21 cellular contexts compared by ENCODE assay signal in the genomic region with DNA sequence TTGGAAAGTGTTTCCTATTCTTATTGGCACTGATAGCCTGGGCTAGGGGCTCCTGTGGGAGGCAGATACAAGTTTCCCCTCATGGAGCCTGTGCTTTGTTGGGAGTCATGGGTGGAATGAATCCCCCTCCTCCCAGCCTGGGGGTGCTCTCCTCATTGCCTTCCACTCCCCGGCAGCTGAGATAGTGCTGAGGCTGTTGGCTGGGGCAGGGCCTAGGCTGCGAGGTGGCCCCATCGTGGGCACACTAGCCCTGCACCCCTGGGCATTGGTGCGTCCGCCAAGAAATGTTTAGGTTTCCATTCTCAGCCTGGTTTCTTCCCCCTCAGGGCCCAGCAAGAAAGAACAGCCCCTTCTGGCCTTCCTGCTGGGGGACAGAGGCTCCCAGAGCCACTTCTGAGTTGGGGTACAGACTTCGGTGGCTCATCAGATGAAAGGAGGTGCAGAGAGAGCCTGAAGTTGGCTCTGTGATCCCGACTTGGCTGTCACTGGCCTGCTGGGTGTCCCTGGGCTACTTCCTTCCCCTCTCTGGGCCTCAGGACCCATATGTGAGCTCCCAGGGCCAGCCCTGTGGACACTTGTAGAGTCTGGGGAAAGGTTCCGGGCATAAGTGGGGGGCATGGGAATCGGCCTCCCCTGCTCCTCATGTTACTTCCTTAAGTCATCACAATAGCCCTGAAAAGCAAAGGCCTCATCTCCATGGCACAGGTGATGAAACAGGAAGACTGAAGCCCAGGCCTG. TPM values are rescaled to one million over a fixed set of nuclear protein-coding genes. Genes with fewer than 3 reads are reported as not detected.
DNase-seq lines count a peak whose midpoint lies in the region; ATAC-seq and TF ChIP-seq lines count a peak whose summit lies in the region.
"Had no signal": no experiment of that assay in that cellular context is flagged by ENCODE, and none has a peak within 500 bp of the region (broad histone marks: within the 10 kb centered on the region; RNA-seq: fewer than 3 reads in every experiment).

No MANE protein-coding gene starts in this region.

- H3K9me3 ChIP-seq in DND-41 (ENCODE audit: insufficient read depth, low read length, severe bottlenecking) (no peaks in the 10 kb centered on the region), neuronal stem cell (replicated peaks in 1 of 2; ENCODE audit: control insufficient read depth in 2 of 2, insufficient read depth in 1 of 2, low read depth in 1 of 2, low read length in 2 of 2) (no peaks in the 10 kb centered on the region)
- H3K9me3 ChIP-seq: transverse colon had no signal

- H3K27ac ChIP-seq in DND-41 (ENCODE audit: low read length) = no peak overlapping the region
- no peak overlapping the region for H3K27ac ChIP-seq in neuronal stem cell (replicated peaks; ENCODE audit: low read length)
- H3K27ac ChIP-seq: brain microvascular endothelial cell, KMS-11, transverse colon had no signal

- H2BK12ac ChIP-seq in neuronal stem cell (ENCODE audit: low read length) = no peak overlapping the region

- H3K4ac ChIP-seq in neuronal stem cell (ENCODE audit: low read length) = no peak overlapping the region

- H2AFZ ChIP-seq in DND-41 (ENCODE audit: low read depth, low read length) (no peak overlapping the region), neuronal stem cell (ENCODE audit: low read length) (no peak overlapping the region)

- no peak overlapping the region for H2BK120ac ChIP-seq in neuronal stem cell (ENCODE audit: low read depth, low read length)

- TF ChIP-seq CTCF in activated CD8-positive, alpha-beta T cell treated with anti-CD3 and anti-CD28 coated beads for 36 hours (IDR thresholded peaks at IDR 0.05) = no peak
- no peak for TF ChIP-seq CTCF in DND-41 (IDR thresholded peaks at IDR 0.05; ENCODE audit: borderline replicate concordance, extremely low read depth, low read length, poor library complexity, severe bottlenecking)

- no peaks in the 10 kb centered on the region for H3K9me3 Mint-ChIP-seq in activated CD8-positive, alpha-beta T cell treated with anti-CD3 and anti-CD28 coated beads for 36 hours
- no peaks in the 10 kb centered on the region for H3K9me3 Mint-ChIP-seq in activated CD8-positive, alpha-beta T cell treated with anti-CD3 and anti-CD28 coated beads, Interleukin-2, amount 10 ng/mL, durations not matched to agents 7 days and 5 days (ENCODE audit: insufficient read depth)
- H3K9me3 Mint-ChIP-seq in central memory CD8-positive, alpha-beta T cell = no peaks in the 10 kb centered on the region
- H3K9me3 Mint-ChIP-seq: activated naive CD4-positive, alpha-beta T cell treated with anti-CD3 and anti-CD28 coated beads, Interleukin-2, amount 50 U/mL, for 24 hours had no signal

- H3K4me1 Mint-ChIP-seq in activated CD8-positive, alpha-beta T cell treated with anti-CD3 and anti-CD28 coated beads for 36 hours (ENCODE audit: low read depth) = peaks cover 43% of the 10 kb centered on the region
- H3K4me1 Mint-ChIP-seq in activated CD8-positive, alpha-beta T cell treated with anti-CD3 and anti-CD28 coated beads, Interleukin-2, amount 10 ng/mL, durations not matched to agents 7 days and 5 days (ENCODE audit: low read depth) = peaks cover 60% of the 10 kb centered on the region
- peaks cover 23% of the 10 kb centered on the region for H3K4me1 Mint-ChIP-seq in central memory CD8-positive, alpha-beta T cell

- peak overlapping the region; percentile 15 for H3K4me3 Mint-ChIP-seq in activated CD8-positive, alpha-beta T cell treated with anti-CD3 and anti-CD28 coated beads for 36 hours
- H3K4me3 Mint-ChIP-seq in activated CD8-positive, alpha-beta T cell treated with anti-CD3 and anti-CD28 coated beads, Interleukin-2, amount 10 ng/mL, durations not matched to agents 7 days and 5 days = no peak overlapping the region
- peak overlapping the region; percentile 41 for H3K4me3 Mint-ChIP-seq in central memory CD8-positive, alpha-beta T cell

- H3K79me2 ChIP-seq in DND-41 (ENCODE audit: insufficient read depth, low read length) = peaks cover 72% of the 10 kb centered on the region

- no peak for ATAC-seq in activated CD8-positive, alpha-beta T cell treated with anti-CD3 and anti-CD28 coated beads for 36 hours
- ATAC-seq in activated CD8-positive, alpha-beta T cell treated with anti-CD3 and anti-CD28 coated beads, Interleukin-2, amount 10 ng/mL, durations not matched to agents 7 days and 5 days = no peak
- ATAC-seq in DND-41 (ENCODE audit: insufficient read depth, low read depth) = no peak
- no peak for ATAC-seq in central memory CD8-positive, alpha-beta T cell (replicated peaks; ENCODE audit: extremely low read depth, poor library complexity, severe bottlenecking)
- no peak for ATAC-seq in HG03354 (IDR thresholded peaks at IDR 0.05; ENCODE audit: poor library complexity, severe bottlenecking, unreplicated experiment)
- no peak for ATAC-seq in GM18519 (IDR thresholded peaks at IDR 0.05; ENCODE audit: low FRiP score, unreplicated experiment)

- peaks cover 25% of the 10 kb centered on the region for H4K20me1 ChIP-seq in DND-41 (ENCODE audit: insufficient read depth, low read length)

- H3K36me3 Mint-ChIP-seq in activated CD8-positive, alpha-beta T cell treated with anti-CD3 and anti-CD28 coated beads for 36 hours (ENCODE audit: low read depth) = peaks cover 18% of the 10 kb centered on the region
- H3K36me3 Mint-ChIP-seq in activated CD8-positive, alpha-beta T cell treated with anti-CD3 and anti-CD28 coated beads, Interleukin-2, amount 10 ng/mL, durations not matched to agents 7 days and 5 days (ENCODE audit: low read depth) = peaks cover 27% of the 10 kb centered on the region
- H3K36me3 Mint-ChIP-seq in central memory CD8-positive, alpha-beta T cell (ENCODE audit: insufficient read depth) = peaks cover 15% of the 10 kb centered on the region

- no peak overlapping the region for H3K23ac ChIP-seq in neuronal stem cell (ENCODE audit: low read depth, low read length, poor library complexity)

- intact Hi-C loops in activated CD8-positive, alpha-beta T cell treated with anti-CD3 and anti-CD28 coated beads for 36 hours (cut with micrococcal nuclease) = loop anchor here (10.0 kb wide), 2 partner anchors 177 to 257 kb away; a partner anchor contains a TSS

- H3K27ac Mint-ChIP-seq in activated CD8-positive, alpha-beta T cell treated with anti-CD3 and anti-CD28 coated beads for 36 hours = peak overlapping the region; percentile 59
- H3K27ac Mint-ChIP-seq in activated CD8-positive, alpha-beta T cell treated with anti-CD3 and anti-CD28 coated beads, Interleukin-2, amount 10 ng/mL, durations not matched to agents 7 days and 5 days = no peak overlapping the region
- H3K27ac Mint-ChIP-seq in central memory CD8-positive, alpha-beta T cell (ENCODE audit: low read depth) = no peak overlapping the region
- H3K27ac Mint-ChIP-seq: activated naive CD4-positive, alpha-beta T cell treated with anti-CD3 and anti-CD28 coated beads, Interleukin-2, amount 50 U/mL, for 24 hours had no signal

- H3K4me2 ChIP-seq in DND-41 (ENCODE audit: insufficient read depth, low read length) (peak overlapping the region; percentile 89), neuronal stem cell (ENCODE audit: insufficient read depth, low read length, poor library complexity, severe bottlenecking) (no peak overlapping the region)
- H3K4me2 ChIP-seq: KMS-11 had no signal

- no peak overlapping the region for H3K4me3 ChIP-seq in DND-41 (ENCODE audit: low read depth in 1 of 2, low read length in 2 of 2)
- no peak overlapping the region for H3K4me3 ChIP-seq in neuronal stem cell (ENCODE audit: low read length in 2 of 2)
- H3K4me3 ChIP-seq: transverse colon had no signal

- CTCF ChIA-PET in activated CD8-positive, alpha-beta T cell treated with anti-CD3 and anti-CD28 coated beads for 36 hours (lab: Charles Lee) = interaction anchor here (1.6 kb wide), 1 partner anchor 106 kb away, joined by 3 read pairs; no protein-coding TSS in a partner anchor
- CTCF ChIA-PET in activated CD8-positive, alpha-beta T cell treated with anti-CD3 and anti-CD28 coated beads, Interleukin-2, amount 10 ng/mL, durations not matched to agents 7 days and 5 days (lab: Charles Lee) = no interaction called here

- no peak overlapping the region for H4K91ac ChIP-seq in neuronal stem cell (ENCODE audit: low read depth, low read length, poor library complexity)

- H3K14ac ChIP-seq in neuronal stem cell (ENCODE audit: low read length) = no peak overlapping the region

- WGBS in neuronal stem cell (ENCODE audit: extremely low coverage in 2 of 2, insufficient read length in 2 of 2, insufficient replicate concordance in 1 of 2), 2 donors = no CpG with 5 or more reads among the region's 9 CpGs

- peak overlapping the region; percentile 9 for H2AK5ac ChIP-seq in neuronal stem cell (ENCODE audit: low read depth, low read length)

- H2BK5ac ChIP-seq in neuronal stem cell (ENCODE audit: low read length) = no peak overlapping the region

- H3K9ac ChIP-seq in DND-41 (ENCODE audit: low read depth, low read length) = no peak overlapping the region
- H3K9ac ChIP-seq in neuronal stem cell (ENCODE audit: low read depth, low read length, poor library complexity) = no peak overlapping the region
- H3K9ac ChIP-seq: KMS-11 had no signal

- H3K18ac ChIP-seq in neuronal stem cell (ENCODE audit: low read length) = no peak overlapping the region

- H3K36me3 ChIP-seq in DND-41 (ENCODE audit: insufficient read depth, low read length) (peaks cover 41% of the 10 kb centered on the region), neuronal stem cell (replicated peaks in 1 of 2; ENCODE audit: control insufficient read depth in 2 of 2, insufficient read depth in 2 of 2, low read length in 2 of 2) (peaks cover 11 to 41% of the 10 kb centered on the region in 2 donors)
- H3K36me3 ChIP-seq: brain microvascular endothelial cell, transverse colon had no signal

- no peak overlapping the region for H2BK15ac ChIP-seq in neuronal stem cell (ENCODE audit: low read length)

- no peak overlapping the region for H4K8ac ChIP-seq in neuronal stem cell (ENCODE audit: low read depth, low read length)

- H3K27me3 ChIP-seq in DND-41 (ENCODE audit: insufficient read depth, low read length, poor library complexity) (no peaks in the 10 kb centered on the region), neuronal stem cell (ENCODE audit: control insufficient read depth in 3 of 3, insufficient read depth in 3 of 3, low read depth in 1 of 3, low read length in 3 of 3) (no peaks in the 10 kb centered on the region)
- H3K27me3 ChIP-seq: brain microvascular endothelial cell, transverse colon had no signal

- no peak for DNase-seq in activated CD8-positive, alpha-beta T cell treated with anti-CD3 and anti-CD28 coated beads for 36 hours
- no peak for DNase-seq in activated CD8-positive, alpha-beta T cell treated with anti-CD3 and anti-CD28 coated beads, Interleukin-2, amount 10 ng/mL, durations not matched to agents 7 days and 5 days
- no peak for DNase-seq in DND-41
- DNase-seq in central memory CD8-positive, alpha-beta T cell (ENCODE audit: low spot score in 2 of 2) = no peak
- DNase-seq in neuronal stem cell (ENCODE audit: low spot score) = no peak
- no peak for DNase-seq in GM19238 (ENCODE audit: insufficient read length, low spot score)
- DNase-seq: ACHN; brain microvascular endothelial cell; EL; foreskin fibroblast; hypothalamus; NCI-H1092 treated with DMSO at 0.1 percent for 48 hours; NCI-H510A; SIG-M5; stimulated activated naive CD4-positive, alpha-beta T cell; T-helper 9 cell; transverse colon had no signal

- H3K4me1 ChIP-seq in DND-41 (ENCODE audit: insufficient read depth, low read length) (peaks cover 73% of the 10 kb centered on the region), neuronal stem cell (ENCODE audit: control insufficient read depth in 2 of 2, insufficient read depth in 1 of 2, low read depth in 1 of 2, low read length in 2 of 2) (peaks cover 18 to 32% of the 10 kb centered on the region in 2 donors)

- POLR2A ChIA-PET in activated CD8-positive, alpha-beta T cell treated with anti-CD3 and anti-CD28 coated beads for 36 hours (lab: Charles Lee) = no interaction called here
- POLR2A ChIA-PET in activated CD8-positive, alpha-beta T cell treated with anti-CD3 and anti-CD28 coated beads, Interleukin-2, amount 10 ng/mL, durations not matched to agents 7 days and 5 days (lab: Charles Lee) = no interaction called here

- peaks cover 17% of the 10 kb centered on the region for H3K79me1 ChIP-seq in neuronal stem cell (ENCODE audit: low read depth, low read length)

- H3K27me3 Mint-ChIP-seq in activated CD8-positive, alpha-beta T cell treated with anti-CD3 and anti-CD28 coated beads for 36 hours = no peaks in the 10 kb centered on the region
- no peaks in the 10 kb centered on the region for H3K27me3 Mint-ChIP-seq in activated CD8-positive, alpha-beta T cell treated with anti-CD3 and anti-CD28 coated beads, Interleukin-2, amount 10 ng/mL, durations not matched to agents 7 days and 5 days (ENCODE audit: low read depth)
- no peaks in the 10 kb centered on the region for H3K27me3 Mint-ChIP-seq in central memory CD8-positive, alpha-beta T cell
- H3K27me3 Mint-ChIP-seq: activated naive CD4-positive, alpha-beta T cell treated with anti-CD3 and anti-CD28 coated beads, Interleukin-2, amount 50 U/mL, for 24 hours had no signal

RNA-seq across cellular contexts. Expression of a gene that starts 2.7 kb away (rescaled TPM):
- total RNA-seq in activated CD8-positive, alpha-beta T cell treated with anti-CD3 and anti-CD28 coated beads for 36 hours = 100 to 1,000 TPM; 174 to 180 TPM
- 100 to 1,000 TPM; 204 to 213 TPM for total RNA-seq in activated CD8-positive, alpha-beta T cell treated with anti-CD3 and anti-CD28 coated beads, Interleukin-2, amount 10 ng/mL, durations not matched to agents 7 days and 5 days
- polyA plus RNA-seq in neuronal stem cell (2013, experiment 1 of 2) = 134 TPM
- polyA plus RNA-seq in neuronal stem cell (2013, experiment 2 of 2) = 128 TPM

RNA-seq across cellular contexts. Expression of a gene that starts 2.8 kb away (rescaled TPM):
- 10 to 100 TPM; 27.1 to 31.5 TPM for total RNA-seq in activated CD8-positive, alpha-beta T cell treated with anti-CD3 and anti-CD28 coated beads for 36 hours
- 10 to 100 TPM; 24.1 to 27.0 TPM for total RNA-seq in activated CD8-positive, alpha-beta T cell treated with anti-CD3 and anti-CD28 coated beads, Interleukin-2, amount 10 ng/mL, durations not matched to agents 7 days and 5 days
- polyA plus RNA-seq in neuronal stem cell (2013, experiment 1 of 2) = 6.9 TPM
- polyA plus RNA-seq in neuronal stem cell (2013, experiment 2 of 2) = 5.5 TPM

RNA-seq across cellular contexts. Expression of a gene that starts 11.6 kb away (rescaled TPM):
- 1 to 10 TPM; 4.3 to 4.9 TPM for total RNA-seq in activated CD8-positive, alpha-beta T cell treated with anti-CD3 and anti-CD28 coated beads for 36 hours
- 1 to 10 TPM; 5.9 to 6.0 TPM for total RNA-seq in activated CD8-positive, alpha-beta T cell treated with anti-CD3 and anti-CD28 coated beads, Interleukin-2, amount 10 ng/mL, durations not matched to agents 7 days and 5 days
- polyA plus RNA-seq in neuronal stem cell (2013, experiment 1 of 2) = 2.0 TPM
- polyA plus RNA-seq in neuronal stem cell (2013, experiment 2 of 2) = 1.5 TPM
